ENCODE assay signal across 1 cellular context in genomic region chr5:21140987-21141386, GRCh38.
TF ChIP-seq lines count a peak whose summit lies in the region.

No MANE protein-coding gene starts in this region.

TF ChIP-seq in K562, 482 proteins besides CTCF, POLR2A, EP300 and RAD21 (continued from another document):
- no peak for TF ChIP-seq ZBTB49 (CRISPR knock-in tag; IDR thresholded peaks at IDR 0.05; ENCODE audit: borderline replicate concordance)
- TF ChIP-seq CEBPG (CRISPR knock-in tag; IDR thresholded peaks at IDR 0.05), result no peak
- peak in 1 of 2 experiments; percentile 25; a peak in 1 of 4 replicates for TF ChIP-seq CEBPG (tag; conservative IDR thresholded peaks at IDR 0.05 in 1 of 2, IDR thresholded peaks at IDR 0.05 in 1 of 2)
- 0 out of 2 replicates have a peak, but pooled peaks have one; percentile 32 for TF ChIP-seq ZFP30 (CRISPR knock-in tag; IDR thresholded peaks at IDR 0.05; ENCODE audit: borderline replicate concordance)
- no peak for TF ChIP-seq PYGO2 (tag; IDR thresholded peaks at IDR 0.05)
- TF ChIP-seq ZSCAN32 (CRISPR knock-in tag; IDR thresholded peaks at IDR 0.05), result no peak
- TF ChIP-seq, protein P1, sequence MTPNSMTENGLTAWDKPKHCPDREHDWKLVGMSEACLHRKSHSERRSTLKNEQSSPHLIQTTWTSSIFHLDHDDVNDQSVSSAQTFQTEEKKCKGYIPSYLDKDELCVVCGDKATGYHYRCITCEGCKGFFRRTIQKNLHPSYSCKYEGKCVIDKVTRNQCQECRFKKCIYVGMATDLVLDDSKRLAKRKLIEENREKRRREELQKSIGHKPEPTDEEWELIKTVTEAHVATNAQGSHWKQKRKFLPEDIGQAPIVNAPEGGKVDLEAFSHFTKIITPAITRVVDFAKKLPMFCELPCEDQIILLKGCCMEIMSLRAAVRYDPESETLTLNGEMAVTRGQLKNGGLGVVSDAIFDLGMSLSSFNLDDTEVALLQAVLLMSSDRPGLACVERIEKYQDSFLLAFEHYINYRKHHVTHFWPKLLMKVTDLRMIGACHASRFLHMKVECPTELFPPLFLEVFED (CRISPR knock-in tag; conservative IDR thresholded peaks at IDR 0.05), result no peak
- TF ChIP-seq ZNF707 (CRISPR knock-in tag; conservative IDR thresholded peaks at IDR 0.05), result peak; percentile 78
- TF ChIP-seq ZBTB11 (CRISPR knock-in tag; IDR thresholded peaks at IDR 0.05), result peak in 1 of 3 experiments; percentile 70; a peak in 2 of 6 replicates
- TF ChIP-seq TCF15 (CRISPR knock-in tag; IDR thresholded peaks at IDR 0.05), result peak; percentile 93
